In the genomic region with DNA sequence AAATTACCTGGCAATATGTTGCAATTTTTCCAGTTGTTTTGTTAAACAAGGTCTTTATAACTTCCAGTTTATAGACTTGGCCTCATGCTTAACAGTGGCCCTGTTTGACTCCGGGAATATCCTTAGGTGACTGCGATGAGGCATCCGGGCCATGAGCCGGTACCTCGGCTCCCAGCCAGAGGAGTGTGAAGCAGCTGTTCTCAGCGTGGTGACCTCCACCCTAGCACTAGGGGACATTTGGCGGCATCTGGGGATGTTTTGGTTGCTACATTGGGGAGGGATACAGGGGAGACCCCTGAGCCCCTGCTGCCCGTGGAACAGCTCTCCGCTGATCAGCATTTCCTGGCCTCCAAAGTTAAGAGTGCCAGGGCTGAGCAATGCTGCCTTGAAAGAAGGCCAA, we compare ENCODE assay signal across 6 cellular contexts.
"Had no signal": no experiment of that assay in that cellular context is flagged by ENCODE, and none has a peak within 500 bp of the region (broad histone marks: within the 10 kb centered on the region; RNA-seq: fewer than 3 reads in every experiment).

No MANE protein-coding gene starts in this region.

- H2AFZ ChIP-seq: GM23248 had no signal

- H3K27ac ChIP-seq: GM23248 had no signal

- H3K9ac ChIP-seq: GM23248 had no signal

- ATAC-seq: HepG2 had no signal

- DNase-seq: GM23248, GOT3, H9, HCEC 1CT, KBM-7 had no signal

- H3K4me3 ChIP-seq: GM23248 had no signal
